In the genomic region with DNA sequence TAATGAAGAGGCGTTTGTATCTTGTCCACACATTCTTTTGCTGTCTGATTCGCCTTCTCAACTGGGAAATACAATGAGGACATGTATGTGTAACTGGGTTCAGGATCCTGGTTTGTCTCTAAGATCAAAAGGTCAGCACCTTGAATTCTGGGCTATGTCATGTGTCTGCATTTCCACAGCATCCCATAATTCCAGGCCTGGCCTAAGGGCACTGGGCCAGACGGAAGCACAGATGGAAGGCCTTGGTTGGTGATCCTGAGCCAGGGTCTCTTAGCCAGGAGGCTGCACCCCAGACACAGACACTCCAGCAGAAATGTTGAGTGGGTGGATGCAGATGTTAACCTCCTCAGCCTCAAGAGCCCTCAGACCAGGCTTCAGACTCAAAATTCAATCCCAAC, we compare ENCODE assay signal across 1 cellular context.
TF ChIP-seq lines count a peak whose summit lies in the region.

No MANE protein-coding gene starts in this region.

TF ChIP-seq in SK-N-SH treated with all-trans-retinoic acid at 6 μM for 48 hours, 23 proteins besides CTCF, POLR2A, EP300 and RAD21 (continued from another document):
- TF ChIP-seq, protein P1, sequence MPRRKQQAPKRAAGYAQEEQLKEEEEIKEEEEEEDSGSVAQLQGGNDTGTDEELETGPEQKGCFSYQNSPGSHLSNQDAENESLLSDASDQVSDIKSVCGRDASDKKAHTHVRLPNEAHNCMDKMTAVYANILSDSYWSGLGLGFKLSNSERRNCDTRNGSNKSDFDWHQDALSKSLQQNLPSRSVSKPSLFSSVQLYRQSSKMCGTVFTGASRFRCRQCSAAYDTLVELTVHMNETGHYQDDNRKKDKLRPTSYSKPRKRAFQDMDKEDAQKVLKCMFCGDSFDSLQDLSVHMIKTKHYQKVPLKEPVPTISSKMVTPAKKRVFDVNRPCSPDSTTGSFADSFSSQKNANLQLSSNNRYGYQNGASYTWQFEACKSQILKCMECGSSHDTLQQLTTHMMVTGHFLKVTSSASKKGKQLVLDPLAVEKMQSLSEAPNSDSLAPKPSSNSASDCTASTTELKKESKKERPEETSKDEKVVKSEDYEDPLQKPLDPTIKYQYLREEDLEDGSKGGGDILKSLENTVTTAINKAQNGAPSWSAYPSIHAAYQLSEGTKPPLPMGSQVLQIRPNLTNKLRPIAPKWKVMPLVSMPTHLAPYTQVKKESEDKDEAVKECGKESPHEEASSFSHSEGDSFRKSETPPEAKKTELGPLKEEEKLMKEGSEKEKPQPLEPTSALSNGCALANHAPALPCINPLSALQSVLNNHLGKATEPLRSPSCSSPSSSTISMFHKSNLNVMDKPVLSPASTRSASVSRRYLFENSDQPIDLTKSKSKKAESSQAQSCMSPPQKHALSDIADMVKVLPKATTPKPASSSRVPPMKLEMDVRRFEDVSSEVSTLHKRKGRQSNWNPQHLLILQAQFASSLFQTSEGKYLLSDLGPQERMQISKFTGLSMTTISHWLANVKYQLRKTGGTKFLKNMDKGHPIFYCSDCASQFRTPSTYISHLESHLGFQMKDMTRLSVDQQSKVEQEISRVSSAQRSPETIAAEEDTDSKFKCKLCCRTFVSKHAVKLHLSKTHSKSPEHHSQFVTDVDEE (CRISPR knock-in tag; IDR thresholded peaks at IDR 0.05), result no peak
- TF ChIP-seq ZFP3 (CRISPR knock-in tag; IDR thresholded peaks at IDR 0.05) (no peak), RARB (CRISPR knock-in tag; IDR thresholded peaks at IDR 0.05) (no peak), ZNF8 (CRISPR knock-in tag; IDR thresholded peaks at IDR 0.05) (no peak)
TF ChIP-seq in SK-N-SH treated with all-trans-retinoic acid at 6 μM for 48 hours: peak in this region for 0.
